ENCODE assay signal across 22 cellular contexts in the genomic region with DNA sequence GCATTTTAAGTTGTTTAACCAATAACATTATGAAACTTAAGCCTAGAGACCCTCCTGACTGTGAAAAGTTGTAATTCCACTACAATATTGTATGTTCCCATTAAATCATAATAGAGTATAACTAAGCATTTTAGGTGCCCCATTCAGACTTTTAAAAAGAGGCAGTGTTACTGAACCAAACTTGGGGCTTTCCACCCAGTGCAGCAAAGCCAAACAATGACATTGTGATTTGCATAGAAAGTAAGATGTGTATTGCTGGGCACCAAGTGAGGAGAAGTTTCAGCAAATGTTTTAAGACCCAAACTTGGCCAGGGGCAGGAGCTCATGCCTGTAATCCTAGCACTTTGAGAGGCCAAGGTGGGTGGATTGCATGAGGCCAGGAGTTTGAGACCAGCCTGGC.
DNase-seq lines count a peak whose midpoint lies in the region; ATAC-seq and TF ChIP-seq lines count a peak whose summit lies in the region.
"Had no signal": no experiment of that assay in that cellular context is flagged by ENCODE, and none has a peak within 500 bp of the region (broad histone marks: within the 10 kb centered on the region; RNA-seq: fewer than 3 reads in every experiment).

No MANE protein-coding gene starts in this region.

- no peak overlapping the region for H3K4me3 Mint-ChIP-seq in Calu3 (ENCODE audit: low read depth, unreplicated experiment)
- H3K4me3 Mint-ChIP-seq: CD4-positive, alpha-beta T cell; H9 had no signal

- CTCF ChIA-PET in Calu3 (lab: Charles Lee), result no interaction called here

- TF ChIP-seq CTCF in Calu3 (IDR thresholded peaks at IDR 0.05; ENCODE audit: unreplicated experiment), result no peak

- H3K4me1 Mint-ChIP-seq in Calu3 (ENCODE audit: low read depth, unreplicated experiment), result no peaks in the 10 kb centered on the region

- intact Hi-C loops in Calu3 (cut with micrococcal nuclease; ENCODE audit: unreplicated experiment), result no loop called here
- intact Hi-C loops in sciatic nerve (cut with DNase I), result no loop called here

- H3K27ac Mint-ChIP-seq in Calu3 (ENCODE audit: unreplicated experiment), result no peak overlapping the region
- H3K27ac Mint-ChIP-seq: CD4-positive, alpha-beta T cell; H9 had no signal

- no peak for DNase-seq in activated CD4-positive, alpha-beta T cell treated with anti-CD3 and anti-CD28 coated beads for 1 hour
- no peak for DNase-seq in Calu3
- DNase-seq in foreskin melanocyte, result no peak
- no peak for DNase-seq in sciatic nerve (ENCODE audit: low spot score)
- DNase-seq: 8988T; BE2C; CD4-positive, alpha-beta T cell; DMS53; H9; NCI-H1436 treated with DMSO at 0.1 percent for 48 hours; NCI-H2029 treated with DMSO at 0.1 percent for 48 hours; NCI-H2171 treated with DMSO at 0.1 percent for 48 hours; NCI-H446 treated with DMSO at 0.1 percent for 48 hours; NCI-H748 treated with DMSO at 0.1 percent for 48 hours; RPMI8226; SJCRH30; T-helper 2 cell had no signal

- BruUV-seq in Calu3 (replicated peaks; lab: Mats Ljungman, UMichigan), result no TSS peak

- H3K9me3 Mint-ChIP-seq in Calu3 (ENCODE audit: low read depth, unreplicated experiment), result peaks cover 9% of the 10 kb centered on the region

- no peaks in the 10 kb centered on the region for H3K27me3 Mint-ChIP-seq in Calu3 (ENCODE audit: unreplicated experiment)
- H3K27me3 Mint-ChIP-seq: CD4-positive, alpha-beta T cell had no signal

- peak; percentile 60 for ATAC-seq in GM18498 (IDR thresholded peaks at IDR 0.05; ENCODE audit: unreplicated experiment)
- peak; percentile 67 for ATAC-seq in GM19372 (IDR thresholded peaks at IDR 0.05; ENCODE audit: low read depth, unreplicated experiment)
- peak; percentile 73 for ATAC-seq in HG02763 (IDR thresholded peaks at IDR 0.05; ENCODE audit: unreplicated experiment)
- ATAC-seq in HG03469 (IDR thresholded peaks at IDR 0.05; ENCODE audit: unreplicated experiment), result peak; percentile 48
- no peak for ATAC-seq in sciatic nerve
- ATAC-seq: K562 had no signal

- no peaks in the 10 kb centered on the region for H3K36me3 Mint-ChIP-seq in Calu3 (ENCODE audit: insufficient read depth, unreplicated experiment)
